Comparison of ENCODE assay signal across 14 cellular contexts in the genomic region with DNA sequence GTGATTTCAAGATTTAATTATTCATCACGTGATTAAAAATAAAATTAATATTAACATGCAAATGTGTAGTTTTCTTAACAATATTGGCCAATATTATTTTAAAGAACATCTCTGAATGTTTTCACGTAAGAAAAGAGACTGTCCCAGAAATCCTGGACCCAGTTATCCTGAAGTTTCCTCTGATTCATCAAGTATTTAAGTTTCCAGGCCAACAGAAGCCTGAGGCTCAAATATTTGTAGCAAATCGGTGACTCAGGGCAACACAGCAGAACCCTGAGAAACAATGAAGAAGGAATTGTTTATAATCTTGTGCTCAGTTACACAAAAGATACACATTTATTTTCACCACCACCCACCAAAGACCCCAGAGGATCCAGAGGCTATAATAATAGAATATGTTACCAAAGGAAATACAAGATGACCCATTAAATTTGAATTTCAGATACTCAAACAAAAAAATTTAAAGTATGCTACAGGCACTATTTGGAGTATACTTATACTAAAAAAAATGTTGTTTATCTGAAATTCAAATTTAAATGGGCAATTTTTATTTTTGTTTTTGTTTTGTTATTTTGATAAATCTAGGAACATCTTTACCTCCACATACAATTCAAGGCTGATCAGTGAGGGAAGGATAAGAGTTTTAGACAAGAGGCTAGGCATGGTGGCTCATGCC. TPM values are rescaled to one million over a fixed set of nuclear protein-coding genes. Genes with fewer than 3 reads are reported as not detected.
DNase-seq lines count a peak whose midpoint lies in the region; ATAC-seq and TF ChIP-seq lines count a peak whose summit lies in the region.
"Had no signal": no experiment of that assay in that cellular context is flagged by ENCODE, and none has a peak within 500 bp of the region (broad histone marks: within the 10 kb centered on the region; RNA-seq: fewer than 3 reads in every experiment).

No MANE protein-coding gene starts in this region.

- H3K4me1 ChIP-seq in GM23338 (ENCODE audit: insufficient read depth) (no peaks in the 10 kb centered on the region), ascending aorta (no peaks in the 10 kb centered on the region), gastrocnemius medialis (no peaks in the 10 kb centered on the region)

- intact Hi-C loops in ascending aorta (cut with DNase I) = no loop called here
- intact Hi-C loops in gastrocnemius medialis (cut with DNase I; ENCODE audit: low total_unique reads) = no loop called here

- no peak overlapping the region for H2AFZ ChIP-seq in GM23338

- H3K36me3 Mint-ChIP-seq in GM23338 (ENCODE audit: low read depth) = no peaks in the 10 kb centered on the region

- H3K79me2 ChIP-seq in GM23338 (replicated peaks; ENCODE audit: insufficient read depth) = no peaks in the 10 kb centered on the region

- no peak for TF ChIP-seq CTCF in GM23338 (conservative IDR thresholded peaks at IDR 0.05; ENCODE audit: low read depth in 2 of 2)
- no peak for TF ChIP-seq CTCF in fibroblast of the aortic adventitia (IDR thresholded peaks at IDR 0.05; ENCODE audit: insufficient read depth, low read length)
- no peak for TF ChIP-seq CTCF in ascending aorta (IDR thresholded peaks at IDR 0.05)
- TF ChIP-seq CTCF in gastrocnemius medialis (IDR thresholded peaks at IDR 0.05 in 4 of 5, conservative IDR thresholded peaks at IDR 0.05 in 1 of 5) = no peak

- H3K36me3 ChIP-seq in GM23338 (ENCODE audit: insufficient read depth) (no peaks in the 10 kb centered on the region), ascending aorta (no peaks in the 10 kb centered on the region), gastrocnemius medialis (no peaks in the 10 kb centered on the region)

- in situ Hi-C loops in gastrocnemius medialis (cut with MboI; ENCODE audit: low sequenced_read_pairs in 4 of 4) = no loop called here

- H3K27me3 ChIP-seq in GM23338 (ENCODE audit: insufficient read depth) (no peaks in the 10 kb centered on the region), ascending aorta (no peaks in the 10 kb centered on the region), gastrocnemius medialis (no peaks in the 10 kb centered on the region)

- H3K9me3 ChIP-seq in ascending aorta = no peaks in the 10 kb centered on the region
- H3K9me3 ChIP-seq in gastrocnemius medialis = no peaks in the 10 kb centered on the region

- no peak overlapping the region for H3K4me2 ChIP-seq in GM23338

- no peaks in the 10 kb centered on the region for H3K9me2 ChIP-seq in GM23338 (ENCODE audit: insufficient read depth)

- ATAC-seq in GM23338 = no peak
- ATAC-seq in gastrocnemius medialis = no peak
- no peak for ATAC-seq in HG02571 (IDR thresholded peaks at IDR 0.05; ENCODE audit: unreplicated experiment)

- H3K4me3 ChIP-seq in GM23338 (no peak overlapping the region), fibroblast of the aortic adventitia (ENCODE audit: low read depth, low read length) (no peak overlapping the region), ascending aorta (no peak overlapping the region), gastrocnemius medialis (no peak overlapping the region)

- no peak overlapping the region for H3K27ac ChIP-seq in GM23338 (ENCODE audit: low read depth)
- no peak overlapping the region for H3K27ac ChIP-seq in ascending aorta
- no peak overlapping the region for H3K27ac ChIP-seq in gastrocnemius medialis
- H3K27ac ChIP-seq: HL-60 had no signal

- no peaks in the 10 kb centered on the region for H3K4me1 Mint-ChIP-seq in GM23338

- no peaks in the 10 kb centered on the region for H4K20me1 ChIP-seq in GM23338 (replicated peaks; ENCODE audit: insufficient read depth)

- H3K27me3 Mint-ChIP-seq in GM23338 (ENCODE audit: insufficient read depth, low read depth, poor library complexity) = no peaks in the 10 kb centered on the region

- no peaks in the 10 kb centered on the region for H3K9me3 Mint-ChIP-seq in GM23338

- H3K4me3 Mint-ChIP-seq in GM23338 = no peak overlapping the region

- TF ChIP-seq POLR2A in gastrocnemius medialis (IDR thresholded peaks at IDR 0.05) = no peak

- 0 out of 2 replicates have a peak overlapping the region, but pooled peaks have one; percentile 17 for H3K27ac Mint-ChIP-seq in GM23338

- H3F3A ChIP-seq in GM23338 (replicated peaks; ENCODE audit: low read depth) = no peaks in the 10 kb centered on the region

- DNase-seq in GM23338 (ENCODE audit: low spot score) (no peak), amniotic stem cell (lab: John Stamatoyannopoulos, UW) (peak; percentile 90), fibroblast of the aortic adventitia (ENCODE audit: low read depth) (peak; percentile 89), putamen (ENCODE audit: low spot score) (peak; percentile 7), ascending aorta (ENCODE audit: low spot score in 2 of 2) (no peak), NCI-H2196 (lab: John Stamatoyannopoulos, UW; ENCODE audit: unreplicated experiment) (no peak), gastrocnemius medialis (no peak)
- DNase-seq: DND-41, left cardiac atrium, NCI-H146, posterior cingulate gyrus, SHP77 treated with DMSO at 0.1 percent for 48 hours had no signal

TF ChIP-seq in GM23338, 12 proteins besides CTCF, POLR2A, EP300 and RAD21 (continues in another document):
- TF ChIP-seq, protein P1, sequence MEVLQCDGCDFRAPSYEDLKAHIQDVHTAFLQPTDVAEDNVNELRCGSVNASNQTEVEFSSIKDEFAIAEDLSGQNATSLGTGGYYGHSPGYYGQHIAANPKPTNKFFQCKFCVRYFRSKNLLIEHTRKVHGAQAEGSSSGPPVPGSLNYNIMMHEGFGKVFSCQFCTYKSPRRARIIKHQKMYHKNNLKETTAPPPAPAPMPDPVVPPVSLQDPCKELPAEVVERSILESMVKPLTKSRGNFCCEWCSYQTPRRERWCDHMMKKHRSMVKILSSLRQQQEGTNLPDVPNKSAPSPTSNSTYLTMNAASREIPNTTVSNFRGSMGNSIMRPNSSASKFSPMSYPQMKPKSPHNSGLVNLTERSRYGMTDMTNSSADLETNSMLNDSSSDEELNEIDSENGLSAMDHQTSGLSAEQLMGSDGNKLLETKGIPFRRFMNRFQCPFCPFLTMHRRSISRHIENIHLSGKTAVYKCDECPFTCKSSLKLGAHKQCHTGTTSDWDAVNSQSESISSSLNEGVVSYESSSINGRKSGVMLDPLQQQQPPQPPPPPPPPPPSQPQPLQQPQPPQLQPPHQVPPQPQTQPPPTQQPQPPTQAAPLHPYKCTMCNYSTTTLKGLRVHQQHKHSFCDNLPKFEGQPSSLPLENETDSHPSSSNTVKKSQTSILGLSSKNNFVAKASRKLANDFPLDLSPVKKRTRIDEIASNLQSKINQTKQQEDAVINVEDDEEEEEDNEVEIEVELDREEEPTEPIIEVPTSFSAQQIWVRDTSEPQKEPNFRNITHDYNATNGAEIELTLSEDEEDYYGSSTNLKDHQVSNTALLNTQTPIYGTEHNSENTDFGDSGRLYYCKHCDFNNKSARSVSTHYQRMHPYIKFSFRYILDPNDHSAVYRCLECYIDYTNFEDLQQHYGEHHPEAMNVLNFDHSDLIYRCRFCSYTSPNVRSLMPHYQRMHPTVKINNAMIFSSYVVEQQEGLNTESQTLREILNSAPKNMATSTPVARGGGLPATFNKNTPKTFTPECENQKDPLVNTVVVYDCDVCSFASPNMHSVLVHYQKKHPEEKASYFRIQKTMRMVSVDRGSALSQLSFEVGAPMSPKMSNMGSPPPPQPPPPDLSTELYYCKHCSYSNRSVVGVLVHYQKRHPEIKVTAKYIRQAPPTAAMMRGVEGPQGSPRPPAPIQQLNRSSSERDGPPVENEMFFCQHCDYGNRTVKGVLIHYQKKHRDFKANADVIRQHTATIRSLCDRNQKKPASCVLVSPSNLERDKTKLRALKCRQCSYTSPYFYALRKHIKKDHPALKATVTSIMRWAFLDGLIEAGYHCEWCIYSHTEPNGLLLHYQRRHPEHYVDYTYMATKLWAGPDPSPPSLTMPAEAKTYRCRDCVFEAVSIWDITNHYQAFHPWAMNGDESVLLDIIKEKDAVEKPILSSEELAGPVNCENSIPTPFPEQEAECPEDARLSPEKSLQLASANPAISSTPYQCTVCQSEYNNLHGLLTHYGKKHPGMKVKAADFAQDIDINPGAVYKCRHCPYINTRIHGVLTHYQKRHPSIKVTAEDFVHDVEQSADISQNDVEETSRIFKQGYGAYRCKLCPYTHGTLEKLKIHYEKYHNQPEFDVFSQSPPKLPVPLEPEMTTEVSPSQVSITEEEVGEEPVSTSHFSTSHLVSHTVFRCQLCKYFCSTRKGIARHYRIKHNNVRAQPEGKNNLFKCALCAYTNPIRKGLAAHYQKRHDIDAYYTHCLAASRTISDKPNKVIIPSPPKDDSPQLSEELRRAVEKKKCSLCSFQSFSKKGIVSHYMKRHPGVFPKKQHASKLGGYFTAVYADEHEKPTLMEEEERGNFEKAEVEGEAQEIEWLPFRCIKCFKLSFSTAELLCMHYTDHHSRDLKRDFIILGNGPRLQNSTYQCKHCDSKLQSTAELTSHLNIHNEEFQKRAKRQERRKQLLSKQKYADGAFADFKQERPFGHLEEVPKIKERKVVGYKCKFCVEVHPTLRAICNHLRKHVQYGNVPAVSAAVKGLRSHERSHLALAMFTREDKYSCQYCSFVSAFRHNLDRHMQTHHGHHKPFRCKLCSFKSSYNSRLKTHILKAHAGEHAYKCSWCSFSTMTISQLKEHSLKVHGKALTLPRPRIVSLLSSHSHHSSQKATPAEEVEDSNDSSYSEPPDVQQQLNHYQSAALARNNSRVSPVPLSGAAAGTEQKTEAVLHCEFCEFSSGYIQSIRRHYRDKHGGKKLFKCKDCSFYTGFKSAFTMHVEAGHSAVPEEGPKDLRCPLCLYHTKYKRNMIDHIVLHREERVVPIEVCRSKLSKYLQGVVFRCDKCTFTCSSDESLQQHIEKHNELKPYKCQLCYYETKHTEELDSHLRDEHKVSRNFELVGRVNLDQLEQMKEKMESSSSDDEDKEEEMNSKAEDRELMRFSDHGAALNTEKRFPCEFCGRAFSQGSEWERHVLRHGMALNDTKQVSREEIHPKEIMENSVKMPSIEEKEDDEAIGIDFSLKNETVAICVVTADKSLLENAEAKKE (CRISPR knock-in tag; IDR thresholded peaks at IDR 0.05) = no peak
- TF ChIP-seq POLR2AphosphoS5 (IDR thresholded peaks at IDR 0.05; ENCODE audit: low read depth) = no peak

RNA-seq across cellular contexts. Expression of a gene that starts 33.9 kb away (rescaled TPM):
- 32.2 and 33.9 TPM in 2 replicates for total RNA-seq in GM23338 (2014; rRNA removed; shearing (Covaris generic))
- 8.3 and 10.0 TPM in 2 replicates for polyA plus RNA-seq in GM23338 (2016; fragmentation: Nextera tagmentation; extraction: Ambion mirVana)
- 21.8 and 118 TPM in 2 replicates for total RNA-seq in fibroblast of the aortic adventitia (ENCODE audit: low replicate concordance)
- total RNA-seq in ascending aorta = 0.75 TPM
- under 1 TPM in 2 of 4 donors, not detected in 2; 0.10 to 0.11 TPM for total RNA-seq in gastrocnemius medialis

Comparison
In these comparisons a context has a peak if more than half of its experiments do, and no peak if none do; other contexts are left out.
1. DNase-seq: peak in amniotic stem cell (single experiment), fibroblast of the aortic adventitia (single experiment) and putamen (single experiment); none in GM23338 (single experiment), ascending aorta (0 of 2), NCI-H2196 (single experiment) and gastrocnemius medialis (0 of 2).
2. RNA of a gene that starts 33.9 kb away (total RNA-seq): 21.8 to 118 TPM in fibroblast of the aortic adventitia and 32.2 to 33.9 TPM in GM23338; 0.75 TPM in ascending aorta (single experiment) and 0.10 to 0.11 TPM in gastrocnemius medialis; every median in the first group is over 10 times any median in the second.